In the genomic region with DNA sequence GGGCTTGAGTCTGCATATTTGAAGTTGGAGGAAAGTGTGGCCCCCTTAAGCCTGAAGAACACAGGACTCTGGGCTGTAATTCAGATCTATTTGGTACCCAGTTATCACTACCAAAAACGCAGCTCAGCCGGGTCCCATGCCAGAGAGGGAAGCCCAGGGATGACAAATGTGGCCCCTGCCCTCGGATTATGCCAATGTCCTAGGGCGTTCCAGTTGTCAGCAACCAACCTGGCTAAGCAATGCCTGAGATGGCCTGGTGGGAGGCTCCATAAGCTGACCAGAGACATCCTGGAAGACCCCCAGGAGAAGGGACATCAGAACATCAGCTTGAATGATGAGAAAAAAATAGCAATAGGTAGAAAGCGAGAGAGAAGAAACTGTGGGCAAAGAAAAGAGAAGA, we compare ENCODE assay signal across 6 cellular contexts.
"Had no signal": no experiment of that assay in that cellular context is flagged by ENCODE, and none has a peak within 500 bp of the region (broad histone marks: within the 10 kb centered on the region; RNA-seq: fewer than 3 reads in every experiment).

No MANE protein-coding gene starts in this region.

- DNase-seq: GM23248, GOT3, H7, HFFc6 had no signal

- ATAC-seq: HCT116, HepG2 had no signal
